16 cellular contexts compared by ENCODE assay signal in the genomic region with DNA sequence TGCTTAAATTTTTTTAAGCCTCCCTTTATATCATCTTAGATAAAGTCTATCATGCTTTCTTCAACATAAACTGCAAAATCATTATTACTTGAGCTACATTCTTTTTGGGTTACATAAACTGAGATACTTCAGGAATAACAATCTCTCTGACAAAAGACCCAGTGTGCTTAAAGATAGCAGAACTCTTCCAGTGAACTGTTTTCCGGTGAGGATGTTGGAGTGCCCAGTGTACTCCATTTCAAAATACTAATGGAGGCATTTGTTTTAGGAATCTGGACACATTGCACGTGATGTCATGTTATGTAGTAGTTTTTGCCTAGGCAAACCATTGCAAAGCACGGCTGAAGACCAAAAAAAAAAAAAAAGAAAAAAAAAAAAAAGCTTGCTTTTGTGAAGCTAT.
"Had no signal": no experiment of that assay in that cellular context is flagged by ENCODE, and none has a peak within 500 bp of the region (broad histone marks: within the 10 kb centered on the region; RNA-seq: fewer than 3 reads in every experiment).

No MANE protein-coding gene starts in this region.

- H3K4me3 ChIP-seq: dorsolateral prefrontal cortex, hepatocyte had no signal

- ATAC-seq: esophagus mucosa; foreskin keratinocyte; left colon; naive thymus-derived CD4-positive, alpha-beta T cell had no signal

- H3K27ac ChIP-seq: foreskin keratinocyte, hepatocyte had no signal

- DNase-seq: cortex of kidney; dorsolateral prefrontal cortex; effector CD8-positive, alpha-beta T cell; foreskin keratinocyte; head of caudate nucleus; left colon; mammary epithelial cell; naive thymus-derived CD4-positive, alpha-beta T cell; nephron progenitor cell; posterior cingulate gyrus; small intestine; stimulated activated CD4-positive, alpha-beta T cell treated with anti-CD3 and anti-CD28 coated beads, Interleukin-2, amount 100 ng/mL, for 48 hours; stimulated activated naive CD4-positive, alpha-beta T cell treated with Interleukin-2 at 50 U/mL for 16 hours; trophoblast cell had no signal

- H3K27me3 ChIP-seq: dorsolateral prefrontal cortex, hepatocyte had no signal
